16 cellular contexts compared by ENCODE assay signal in genomic region chr1:116179398-116179797, GRCh38.
"Had no signal": no experiment of that assay in that cellular context is flagged by ENCODE, and none has a peak within 500 bp of the region (broad histone marks: within the 10 kb centered on the region; RNA-seq: fewer than 3 reads in every experiment).

No MANE protein-coding gene starts in this region.

- H3K27ac ChIP-seq: parathyroid adenoma, stomach, vagina had no signal

- H3K9me3 ChIP-seq: stomach, vagina had no signal

- H3K36me3 ChIP-seq: stomach, vagina had no signal

- H3K4me3 ChIP-seq: stomach, vagina had no signal

- H3K4me1 ChIP-seq: parathyroid adenoma, vagina had no signal

- H3K9ac ChIP-seq: parathyroid adenoma had no signal

- DNase-seq: activated CD4-positive, alpha-beta T cell treated with anti-CD3 and anti-CD28 coated beads for 1 hour; activated CD4-positive, alpha-beta T cell treated with anti-CD3 and anti-CD28 coated beads, Interleukin-2, amount 50 U/mL, for 48 hours; activated CD8-positive, alpha-beta memory T cell treated with anti-CD3 and anti-CD28 coated beads, Interleukin-2, amount 10 ng/mL, durations not matched to agents 7 days and 5 days; activated effector memory CD4-positive, alpha-beta T cell treated with anti-CD3 and anti-CD28 coated beads, Interleukin-2, amount 50 U/mL, for 16 hours; activated T-cell treated with anti-CD3 and anti-CD28 coated beads, Interleukin-2, amount 50 U/mL, for 4 hours; amniotic stem cell; foreskin fibroblast; glutamatergic neuron; left cardiac atrium; mesendoderm; retina had no signal

- H3K27me3 ChIP-seq: vagina had no signal

- ATAC-seq: activated CD8-positive, alpha-beta memory T cell treated with anti-CD3 and anti-CD28 coated beads, Interleukin-2, amount 10 ng/mL, durations not matched to agents 7 days and 5 days; activated naive CD4-positive, alpha-beta T cell treated with anti-CD3 and anti-CD28 coated beads, Interleukin-2, amount 50 U/mL, for 72 hours; activated T-cell treated with anti-CD3 and anti-CD28 coated beads, Interleukin-2, amount 50 U/mL, for 4 hours; esophagus mucosa had no signal
